Comparison of ENCODE assay signal across 15 cellular contexts in the genomic region with DNA sequence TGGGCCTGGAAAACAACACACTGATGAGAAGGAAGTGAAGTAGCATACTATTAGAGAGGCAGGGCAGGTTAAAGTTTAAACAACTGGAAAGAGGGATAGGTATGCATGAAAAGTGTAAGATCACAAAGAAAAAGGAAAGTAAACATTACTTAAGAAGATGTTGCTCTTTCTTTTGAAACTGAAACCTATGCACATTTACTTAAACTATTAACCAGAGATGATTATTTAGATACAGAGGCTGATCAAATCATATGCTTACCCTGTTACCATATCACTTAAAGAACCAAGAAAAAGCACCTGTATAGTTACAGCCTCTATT. TPM values are rescaled to one million over a fixed set of nuclear protein-coding genes. Genes with fewer than 3 reads are reported as not detected.
A peak's percentile ranks its signal among the peaks of the same experiment; 100 is the strongest.
DNase-seq lines count a peak whose midpoint lies in the region; ATAC-seq, FAIRE-seq and TF ChIP-seq lines count a peak whose summit lies in the region.
"Had no signal": no experiment of that assay in that cellular context is flagged by ENCODE, and none has a peak within 500 bp of the region (broad histone marks: within the 10 kb centered on the region; RNA-seq: fewer than 3 reads in every experiment).

No MANE protein-coding gene starts in this region.

- peaks cover 38% of the 10 kb centered on the region for H3F3A ChIP-seq in SK-N-SH (replicated peaks; ENCODE audit: insufficient read depth)

- H3K9me3 ChIP-seq in SK-N-SH (no peaks in the 10 kb centered on the region), adipocyte (ENCODE audit: control insufficient read depth, low read length) (no peaks in the 10 kb centered on the region), HepG2 (ENCODE audit: low read length) (no peaks in the 10 kb centered on the region), transverse colon (no peaks in the 10 kb centered on the region), suprapubic skin (no peaks in the 10 kb centered on the region)
- H3K9me3 ChIP-seq in naive thymus-derived CD4-positive, alpha-beta T cell (ENCODE audit: control insufficient read depth in 2 of 3, low read length in 3 of 3) = no peaks in the 10 kb centered on the region

- no peak overlapping the region for H3K4me2 ChIP-seq in SK-N-SH
- H3K4me2 ChIP-seq in HepG2 (ENCODE audit: low read depth, low read length) = peak overlapping the region; percentile 49

- H3K4me1 ChIP-seq in SK-N-SH (ENCODE audit: control insufficient read depth in 1 of 2, insufficient read depth in 2 of 2, low read depth in 1 of 2, low read length in 1 of 2) (peaks cover 2 to 19% of the 10 kb centered on the region in 2 experiments), adipocyte (ENCODE audit: control insufficient read depth, insufficient read depth, low read length) (peaks cover 25% of the 10 kb centered on the region), HepG2 (ENCODE audit: insufficient read depth, low read length) (peaks cover 43% of the 10 kb centered on the region), transverse colon (peaks cover 0 to 21% (median 11%) of the 10 kb centered on the region in 4 donors), suprapubic skin (peaks cover 5% of the 10 kb centered on the region)
- no peaks in the 10 kb centered on the region for H3K4me1 ChIP-seq in naive thymus-derived CD4-positive, alpha-beta T cell (ENCODE audit: control insufficient read depth in 2 of 2, insufficient read depth in 2 of 2, low read length in 2 of 2)

- H3K27ac ChIP-seq in SK-N-SH (ENCODE audit: low read depth in 2 of 2, low read length in 1 of 2) (peak overlapping the region in 1 of 2 experiments; percentile 99; a peak in 2 of 4 replicates), HepG2 (ENCODE audit: extremely low read length, insufficient read depth, low read length) (no peak overlapping the region), transverse colon (peak overlapping the region in 3 of 4 donors; percentile 22 to 73 (median 52)), suprapubic skin (no peak overlapping the region)
- H3K27ac ChIP-seq in naive thymus-derived CD4-positive, alpha-beta T cell (ENCODE audit: low read depth, low read length) = no peak overlapping the region
- H3K27ac ChIP-seq: SK-N-MC had no signal

- peaks cover 14 to 59% (median 27%) of the 10 kb centered on the region in 5 donors for H3K36me3 Mint-ChIP-seq in naive thymus-derived CD4-positive, alpha-beta T cell

- H3K36me3 ChIP-seq in SK-N-SH (replicated peaks in 1 of 2; ENCODE audit: control insufficient read depth in 1 of 2, insufficient read depth in 2 of 2, low read length in 1 of 2) (peaks cover 2 to 17% of the 10 kb centered on the region in 2 experiments), adipocyte (ENCODE audit: control insufficient read depth, insufficient read depth, low read length, severe bottlenecking) (peaks cover 23% of the 10 kb centered on the region), HepG2 (replicated peaks in 1 of 2; ENCODE audit: control insufficient read depth in 1 of 2, insufficient read depth in 2 of 2, low read length in 2 of 2) (0 out of 5 replicates have a peak, but pooled peaks cover 0 to 3% of the 10 kb centered on the region in 2 experiments), transverse colon (peaks cover 0 to 8% (median 2%) of the 10 kb centered on the region in 4 donors), suprapubic skin (peaks cover 47% of the 10 kb centered on the region)
- H3K36me3 ChIP-seq in naive thymus-derived CD4-positive, alpha-beta T cell (ENCODE audit: control insufficient read depth in 2 of 3, insufficient read depth in 3 of 3, low read length in 3 of 3) = peaks cover 4 to 60% (median 20%) of the 10 kb centered on the region in 3 experiments

- FAIRE-seq in HepG2 (lab: Jason Lieb, UNC) (no peak), D721Med (lab: Jason Lieb, UNC) (no peak)

- no peak overlapping the region for H2AFZ ChIP-seq in SK-N-SH (ENCODE audit: low read depth)
- no peak overlapping the region for H2AFZ ChIP-seq in HepG2 (ENCODE audit: low read length)

- intact Hi-C loops in HepG2 (cut with micrococcal nuclease; ENCODE audit: unreplicated experiment) = loop anchor here (1.0 to 5.0 kb wide), 3 partner anchors 68 to 137 kb away; partner anchors contain the start of genes HERC3 and PYURF
- intact Hi-C loops in transverse colon (cut with DNase I; ENCODE audit: low total_unique reads) = loop anchor here (5.0 kb wide), 1 partner anchor 123 kb away; no protein-coding TSS in a partner anchor
- intact Hi-C loops in naive thymus-derived CD4-positive, alpha-beta T cell (cut with micrococcal nuclease) = loop anchor here (1.0 to 5.0 kb wide), 7 partner anchors 47 to 364 kb away; partner anchors contain the start of gene HERC3 (in 2 of the 2)

- peak overlapping the region; percentile 12; the same call in 1 of the 2 replicates for H3K9ac ChIP-seq in SK-N-SH
- no peak overlapping the region for H3K9ac ChIP-seq in adipocyte (ENCODE audit: low read length)
- H3K9ac ChIP-seq in HepG2 (ENCODE audit: insufficient read depth, low read depth, low read length) = no peak overlapping the region

- peak overlapping the region in 2 of 9 donors; percentile 5 to 10 for H3K27ac Mint-ChIP-seq in naive thymus-derived CD4-positive, alpha-beta T cell
- H3K27ac Mint-ChIP-seq: activated CD8-positive, alpha-beta memory T cell treated with anti-CD3 and anti-CD28 coated beads, Interleukin-2, amount 10 ng/mL, durations not matched to agents 7 days and 5 days; activated naive CD8-positive, alpha-beta T cell treated with anti-CD3 and anti-CD28 coated beads, Interleukin-2, amount 50 U/mL, for 24 hours; T-helper 1 cell treated with Interleukin-12 subunit alpha and Interleukin-12 subunit beta and Interleukin-4 antibody, amounts not matched to agents 30 μg/mL and 1 μg/mL, for 36 hours had no signal

- no peak for TF ChIP-seq RAD21 in SK-N-SH (IDR thresholded peaks at IDR 0.05; ENCODE audit: low read length)
- TF ChIP-seq RAD21 in HepG2 (CRISPR knock-in tag; IDR thresholded peaks at IDR 0.05) = no peak

- CTCF ChIA-PET in SK-N-SH (lab: Yijun Ruan, JAX) (interaction anchor here (0.5 to 1.4 kb wide), 28 partner anchors 10 to 362 kb away, joined by 3 to 26 read pairs (median 4); no protein-coding TSS in a partner anchor), HepG2 (lab: Yijun Ruan, JAX; ENCODE audit: low intra/inter-chr PET ratio, low total read pairs) (interaction anchor here (1.3 to 2.0 kb wide), 2 partner anchors 120 to 134 kb away, joined by 4 to 14 read pairs; no protein-coding TSS in a partner anchor)
- CTCF ChIA-PET in naive thymus-derived CD4-positive, alpha-beta T cell (lab: Charles Lee) = interaction anchor here (0.5 to 4.4 kb wide), 14 partner anchors 8 to 148 kb away, joined by 3 to 37 read pairs (median 4); partner anchors contain the start of gene HERC3

- TF ChIP-seq CTCF in SK-N-SH (IDR thresholded peaks at IDR 0.05) (no peak), HepG2 (CRISPR knock-in tag; IDR thresholded peaks at IDR 0.05) (no peak), transverse colon (IDR thresholded peaks at IDR 0.05) (no peak), suprapubic skin (IDR thresholded peaks at IDR 0.05) (no peak), D721Med (IDR thresholded peaks at IDR 0.05; ENCODE audit: insufficient read depth, missing control alignments) (no peak)

- no peak overlapping the region for H3K4me3 Mint-ChIP-seq in naive thymus-derived CD4-positive, alpha-beta T cell
- H3K4me3 Mint-ChIP-seq: activated CD8-positive, alpha-beta memory T cell treated with anti-CD3 and anti-CD28 coated beads, Interleukin-2, amount 10 ng/mL, durations not matched to agents 7 days and 5 days; activated naive CD8-positive, alpha-beta T cell treated with anti-CD3 and anti-CD28 coated beads, Interleukin-2, amount 50 U/mL, for 24 hours; CD14-positive monocyte; natural killer cell; T-helper 1 cell treated with Interleukin-12 subunit alpha and Interleukin-12 subunit beta and Interleukin-4 antibody, amounts not matched to agents 30 μg/mL and 1 μg/mL, for 36 hours had no signal

- no peaks in the 10 kb centered on the region for H3K9me2 ChIP-seq in SK-N-SH

- peaks cover 0 to 1% (median 0%) of the 10 kb centered on the region in 11 donors for H3K9me3 Mint-ChIP-seq in naive thymus-derived CD4-positive, alpha-beta T cell
- H3K9me3 Mint-ChIP-seq: activated naive CD8-positive, alpha-beta T cell treated with anti-CD3 and anti-CD28 coated beads, Interleukin-2, amount 50 U/mL, for 24 hours; CD14-positive monocyte; natural killer cell; T-helper 1 cell treated with Interleukin-12 subunit alpha and Interleukin-12 subunit beta and Interleukin-4 antibody, amounts not matched to agents 30 μg/mL and 1 μg/mL, for 36 hours had no signal

- H3K27me3 Mint-ChIP-seq in naive thymus-derived CD4-positive, alpha-beta T cell = no peaks in the 10 kb centered on the region
- H3K27me3 Mint-ChIP-seq: activated CD8-positive, alpha-beta memory T cell treated with anti-CD3 and anti-CD28 coated beads, Interleukin-2, amount 10 ng/mL, durations not matched to agents 7 days and 5 days; activated naive CD8-positive, alpha-beta T cell treated with anti-CD3 and anti-CD28 coated beads, Interleukin-2, amount 50 U/mL, for 24 hours had no signal

- TF ChIP-seq EP300 in SK-N-SH (IDR thresholded peaks at IDR 0.05; ENCODE audit: borderline replicate concordance in 1 of 2, low read depth in 1 of 2, low read length in 1 of 2) = no peak
- TF ChIP-seq EP300 in HepG2 (IDR thresholded peaks at IDR 0.05; ENCODE audit: low read depth in 2 of 2, low read length in 2 of 2) = no peak
- no peak for TF ChIP-seq EP300 in HepG2 (CRISPR knock-in tag; IDR thresholded peaks at IDR 0.05; ENCODE audit: borderline replicate concordance)
- no peak for TF ChIP-seq EP300 in transverse colon (IDR thresholded peaks at IDR 0.05; ENCODE audit: low read depth)
- no peak for TF ChIP-seq EP300 in suprapubic skin (IDR thresholded peaks at IDR 0.05)

- no TSS peak for BruUV-seq in HepG2 (replicated peaks; lab: Mats Ljungman, UMichigan)

- ATAC-seq in SK-N-SH treated with all-trans-retinoic acid at 6 μM for 48 hours = no peak
- ATAC-seq in HepG2 = peak; percentile 72
- no peak for ATAC-seq in naive thymus-derived CD4-positive, alpha-beta T cell

- H3K4me1 Mint-ChIP-seq in naive thymus-derived CD4-positive, alpha-beta T cell = peaks cover 8 to 39% (median 24%) of the 10 kb centered on the region in 7 donors
- H3K4me1 Mint-ChIP-seq: CD14-positive monocyte had no signal

- H3K79me2 ChIP-seq in SK-N-SH (ENCODE audit: insufficient read depth) (no peaks in the 10 kb centered on the region), HepG2 (ENCODE audit: insufficient read depth, low read length) (no peaks in the 10 kb centered on the region)

- in situ Hi-C loops in HepG2 (cut with HindIII; ENCODE audit: extremely low pct_ligation_motif_present, low pct_unique_long_range_greater_than_20kb) (loop anchor here (5.0 kb wide), 1 partner anchor 133 kb away; no protein-coding TSS in a partner anchor), transverse colon (cut with MboI; ENCODE audit: low pct_ligation_motif_present in 1 of 4, low pct_unique_long_range_greater_than_20kb in 1 of 4, low sequenced_read_pairs in 3 of 4) (loop anchor here (5.0 to 25.0 kb wide), 3 partner anchors 123 to 125 kb away; no protein-coding TSS in a partner anchor)

- DNase-seq in SK-N-SH = no peak
- DNase-seq in adipocyte (ENCODE audit: low read depth) = peak; percentile 3
- peak; percentile 25 for DNase-seq in HepG2 (ENCODE audit: low spot score)
- no peak for DNase-seq in transverse colon
- no peak for DNase-seq in suprapubic skin (ENCODE audit: low spot score in 2 of 2)
- no peak for DNase-seq in D721Med (ENCODE audit: insufficient read length, low spot score)
- no peak for DNase-seq in naive thymus-derived CD4-positive, alpha-beta T cell
- DNase-seq: natural killer cell, NCI-H1694 treated with DMSO at 0.1 percent for 48 hours had no signal

- TF ChIP-seq POLR2A in HepG2 (IDR thresholded peaks at IDR 0.05; ENCODE audit: insufficient read depth in 1 of 2, low read depth in 2 of 2, low read length in 2 of 2) (no peak), transverse colon (IDR thresholded peaks at IDR 0.05) (no peak), suprapubic skin (IDR thresholded peaks at IDR 0.05) (no peak)

- POLR2A ChIA-PET in SK-N-SH (lab: Yijun Ruan, JAX) = no interaction called here
- POLR2A ChIA-PET in HepG2 (lab: Yijun Ruan, JAX) = interaction anchor here (1.1 kb wide), 1 partner anchor 67 kb away, joined by 3 read pairs; no protein-coding TSS in a partner anchor
- POLR2A ChIA-PET in naive thymus-derived CD4-positive, alpha-beta T cell (lab: Charles Lee) = interaction anchor here (0.9 to 1.0 kb wide), 2 partner anchors 67 to 120 kb away, joined by 4 to 7 read pairs; partner anchors contain the start of gene HERC3

- H3K4me3 ChIP-seq in SK-N-SH (ENCODE audit: low read depth in 2 of 2, low read length in 1 of 2) = no peak overlapping the region
- H3K4me3 ChIP-seq in adipocyte (ENCODE audit: low read length) = no peak overlapping the region
- H3K4me3 ChIP-seq in HepG2 (replicated peaks in 1 of 3; ENCODE audit: insufficient read depth in 1 of 3, low read depth in 2 of 3, low read length in 3 of 3) = no peak overlapping the region; a peak in 1 of 6 replicates
- no peak overlapping the region for H3K4me3 ChIP-seq in transverse colon
- H3K4me3 ChIP-seq in suprapubic skin = no peak overlapping the region
- H3K4me3 ChIP-seq in naive thymus-derived CD4-positive, alpha-beta T cell (ENCODE audit: low read length) = no peak overlapping the region
- H3K4me3 ChIP-seq: SK-N-MC had no signal

- H3K27me3 ChIP-seq in SK-N-SH (ENCODE audit: insufficient read depth) (no peaks in the 10 kb centered on the region), adipocyte (replicated peaks; ENCODE audit: control insufficient read depth, insufficient read depth, low read length) (no peaks in the 10 kb centered on the region), HepG2 (ENCODE audit: control insufficient read depth in 1 of 2, insufficient read depth in 2 of 2, low read length in 2 of 2) (no peaks in the 10 kb centered on the region), transverse colon (no peaks in the 10 kb centered on the region), suprapubic skin (no peaks in the 10 kb centered on the region)
- no peaks in the 10 kb centered on the region for H3K27me3 ChIP-seq in naive thymus-derived CD4-positive, alpha-beta T cell (ENCODE audit: control insufficient read depth in 2 of 2, insufficient read depth in 2 of 2, low read length in 2 of 2)

- H4K20me1 ChIP-seq in SK-N-SH (ENCODE audit: insufficient read depth) (no peaks in the 10 kb centered on the region), HepG2 (ENCODE audit: insufficient read depth, low read length) (no peaks in the 10 kb centered on the region)

RNA-seq across cellular contexts. Expression of gene NAP1L5, which starts 37.8 kb away (rescaled TPM):
- 7.5 and 8.1 TPM in 2 replicates for polyA plus RNA-seq in SK-N-SH (2012; rRNA removed)
- polyA plus RNA-seq in SK-N-SH (2012; cell fraction: cytosol; rRNA removed) = 8.2 and 12.4 TPM in 2 replicates
- polyA plus RNA-seq in SK-N-SH (2012; cell fraction: nucleus; rRNA removed) = 2.0 and 3.0 TPM in 2 replicates
- total RNA-seq in HepG2 (2016; rRNA removed; fragmentation: Illumina TruSeq; extraction: Trizol) = 1.6 and 2.2 TPM in 2 replicates
- 0.10 and 0.26 TPM in 2 replicates for total RNA-seq in HepG2 (2016; cell fraction: cytosol; rRNA removed; fragmentation: Illumina TruSeq; extraction: Trizol; ENCODE audit: low read depth)
- total RNA-seq in HepG2 (2016; cell fraction: insoluble cytoplasmic fraction; rRNA removed; fragmentation: Illumina TruSeq; extraction: Trizol) = 1.6 and 2.0 TPM in 2 replicates
- 0.93 and 0.96 TPM in 2 replicates for total RNA-seq in HepG2 (2016; cell fraction: membrane; rRNA removed; fragmentation: Illumina TruSeq; extraction: Trizol)
- 0.56 and 0.59 TPM in 2 replicates for total RNA-seq in HepG2 (2016; cell fraction: nucleus; rRNA removed; fragmentation: Illumina TruSeq; extraction: Trizol)
- 0.84 and 1.3 TPM in 2 replicates for polyA plus RNA-seq in HepG2 (2011; rRNA removed)
- 0.63 and 1.1 TPM in 2 replicates for polyA plus RNA-seq in HepG2 (2011; cell fraction: cytosol; rRNA removed)
- polyA plus RNA-seq in HepG2 (2011; cell fraction: nucleus; rRNA removed) = 0.40 TPM in 1 of 2 replicates, not detected in the other
- polyA plus RNA-seq in HepG2 (2012) = 2.0 TPM in 2 replicates
- 0.28 and 0.31 TPM in 2 replicates for polyA plus RNA-seq in HepG2 (2016; cell fraction: cytosol; fragmentation: Illumina TruSeq; extraction: Trizol; ENCODE audit: low read depth)
- polyA plus RNA-seq in HepG2 (2016; cell fraction: insoluble cytoplasmic fraction; fragmentation: Illumina TruSeq; extraction: Trizol; ENCODE audit: low read depth) = 3.4 and 4.3 TPM in 2 replicates
- polyA plus RNA-seq in HepG2 (2016; cell fraction: membrane; fragmentation: Illumina TruSeq; extraction: Trizol; ENCODE audit: low read depth) = 0.58 and 0.73 TPM in 2 replicates
- 1.4 and 1.7 TPM in 2 replicates for polyA plus RNA-seq in HepG2 (2016; cell fraction: nucleus; fragmentation: Illumina TruSeq; extraction: Trizol; ENCODE audit: insufficient read depth, low read depth)
- 0.16 TPM in 1 of 2 replicates, not detected in the other for polyA minus RNA-seq in HepG2 (2011; rRNA and poly(A)+ RNA removed; ENCODE audit: low replicate concordance)
- polyA minus RNA-seq in HepG2 (2011; cell fraction: cytosol; rRNA and poly(A)+ RNA removed) = 0.44 and 0.49 TPM in 2 replicates
- 0.52 and 0.87 TPM in 2 replicates for polyA minus RNA-seq in HepG2 (2011; cell fraction: nucleus; rRNA and poly(A)+ RNA removed)
- 1 to 10 TPM in 2 of 4 donors, not detected in 2; 3.5 TPM for total RNA-seq in transverse colon
- total RNA-seq in suprapubic skin = 1 to 10 TPM; 1.1 to 2.4 (median 2.0) TPM
- total RNA-seq in naive thymus-derived CD4-positive, alpha-beta T cell = 10 to 100 TPM in 1 of 5 experiments, 1 to 10 TPM in 4; 1.4 to 11.7 (median 4.5) TPM
- 1 to 10 TPM; 1.5 to 3.0 TPM for polyA plus RNA-seq in naive thymus-derived CD4-positive, alpha-beta T cell

Comparison
In these comparisons a context has a peak if more than half of its experiments do, and no peak if none do; other contexts are left out.
1. DNase-seq: peak in adipocyte (single experiment) and HepG2 (single experiment); none in SK-N-SH (single experiment), transverse colon (single experiment), suprapubic skin (0 of 2), D721Med (single experiment) and naive thymus-derived CD4-positive, alpha-beta T cell (0 of 9).
2. H3K27ac ChIP-seq: peak in transverse colon (3 of 4); none in HepG2 (single experiment), suprapubic skin (single experiment) and naive thymus-derived CD4-positive, alpha-beta T cell (single experiment).